Comparison of ENCODE assay signal across 20 cellular contexts in genomic region chr9:36762958-36763357, GRCh38.
DNase-seq lines count a peak whose midpoint lies in the region; FAIRE-seq and TF ChIP-seq lines count a peak whose summit lies in the region.
"Had no signal": no experiment of that assay in that cellular context is flagged by ENCODE, and none has a peak within 500 bp of the region (broad histone marks: within the 10 kb centered on the region; RNA-seq: fewer than 3 reads in every experiment).

No MANE protein-coding gene starts in this region.

- no peak overlapping the region for H3K4me3 Mint-ChIP-seq in progenitor cell of endocrine pancreas (ENCODE audit: low read depth)
- H3K4me3 Mint-ChIP-seq: CD4-positive, CD25-positive, alpha-beta regulatory T cell; T-helper 2 cell treated with Interferon-gamma antibody and Interleukin-4, amounts not matched to agents 5 μg/mL and 100 μg/mL, for 36 hours had no signal

- H3K27me3 ChIP-seq in bronchial epithelial cell (ENCODE audit: control insufficient read depth, insufficient read depth, low read length), result peaks cover 1% of the 10 kb centered on the region
- H3K27me3 ChIP-seq: SJCRH30 had no signal

- peaks cover 46% of the 10 kb centered on the region for H3K27me3 Mint-ChIP-seq in progenitor cell of endocrine pancreas

- TF ChIP-seq CTCF in bronchial epithelial cell (IDR thresholded peaks at IDR 0.05; ENCODE audit: insufficient read depth, low read length, severe bottlenecking) (no peak), progenitor cell of endocrine pancreas (IDR thresholded peaks at IDR 0.05; ENCODE audit: unreplicated experiment) (peak; percentile 9)

- no peaks in the 10 kb centered on the region for H3K4me1 Mint-ChIP-seq in progenitor cell of endocrine pancreas (ENCODE audit: low read depth)

- no peaks in the 10 kb centered on the region for H3K9me3 Mint-ChIP-seq in progenitor cell of endocrine pancreas (ENCODE audit: low read depth)
- H3K9me3 Mint-ChIP-seq: T-helper 2 cell treated with Interferon-gamma antibody and Interleukin-4, amounts not matched to agents 5 μg/mL and 100 μg/mL, for 36 hours had no signal

- no peaks in the 10 kb centered on the region for H3K36me3 ChIP-seq in bronchial epithelial cell (ENCODE audit: control insufficient read depth, insufficient read depth, low read length)
- H3K36me3 ChIP-seq: MG63, SJCRH30 had no signal

- DNase-seq in NCI-H82 (lab: John Stamatoyannopoulos, UW) (peak; percentile 23), NCI-H82 treated with DMSO at 0.1 percent for 48 hours (lab: John Stamatoyannopoulos, UW; ENCODE audit: unreplicated experiment) (no peak), HuH-7 (ENCODE audit: low spot score) (peak; percentile 39), bronchial epithelial cell (ENCODE audit: low read depth) (no peak), progenitor cell of endocrine pancreas (ENCODE audit: low spot score, unreplicated experiment) (no peak), SW480 (ENCODE audit: low spot score) (no peak), T1000 (lab: John Stamatoyannopoulos, UW) (no peak)
- DNase-seq: ACHN; AML-193; CD4-positive, CD25-positive, alpha-beta regulatory T cell; DND-41; MG63; NCI-H1092 treated with DMSO at 0.1 percent for 48 hours; NCI-H1930; NCI-H524 treated with DMSO at 0.1 percent for 48 hours; PC-3; SJCRH30; SW 1271 had no signal

- H3K4me3 ChIP-seq in bronchial epithelial cell (ENCODE audit: low read depth, low read length), result no peak overlapping the region
- H3K4me3 ChIP-seq: MG63, SJCRH30 had no signal

- no peak overlapping the region for H3K27ac Mint-ChIP-seq in progenitor cell of endocrine pancreas
- H3K27ac Mint-ChIP-seq: CD4-positive, CD25-positive, alpha-beta regulatory T cell; T-helper 2 cell treated with Interferon-gamma antibody and Interleukin-4, amounts not matched to agents 5 μg/mL and 100 μg/mL, for 36 hours had no signal

- peak; percentile 28 for FAIRE-seq in bronchial epithelial cell (lab: Jason Lieb, UNC)
- FAIRE-seq: G401.6 had no signal

- H3K36me3 Mint-ChIP-seq in progenitor cell of endocrine pancreas (ENCODE audit: insufficient read depth), result no peaks in the 10 kb centered on the region
- H3K36me3 Mint-ChIP-seq: CD4-positive, CD25-positive, alpha-beta regulatory T cell had no signal

Comparison
In these comparisons a context has a peak if more than half of its experiments do, and no peak if none do; other contexts are left out.
1. DNase-seq: peak in NCI-H82 (single experiment) and HuH-7 (single experiment); none in NCI-H82 treated with DMSO at 0.1 percent for 48 hours (single experiment), bronchial epithelial cell (single experiment), progenitor cell of endocrine pancreas (single experiment), SW480 (single experiment) and T1000 (single experiment).